ENCODE assay signal across 8 cellular contexts in the genomic region with DNA sequence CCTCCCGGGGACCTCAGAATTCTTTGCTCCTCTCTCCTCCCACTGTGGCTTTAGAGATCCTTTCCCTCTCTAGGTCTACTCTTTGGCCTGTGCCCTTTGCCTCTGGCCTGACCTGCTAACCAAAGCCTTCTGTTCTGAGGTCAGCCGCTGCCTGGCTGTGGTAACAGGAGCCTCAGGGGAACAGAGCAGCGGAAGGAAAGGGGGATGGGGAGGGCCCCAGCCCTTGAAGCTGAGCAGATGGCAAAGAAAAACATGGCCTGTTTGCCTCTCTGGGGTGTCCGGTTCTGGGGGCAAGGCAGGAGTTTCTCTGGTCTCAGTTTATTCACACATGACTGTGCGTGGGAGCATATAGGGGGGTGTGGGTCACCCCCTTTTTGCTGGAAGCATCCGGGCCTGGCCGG. TPM values are rescaled to one million over a fixed set of nuclear protein-coding genes. Genes with fewer than 3 reads are reported as not detected.
DNase-seq lines count a peak whose midpoint lies in the region; ATAC-seq and TF ChIP-seq lines count a peak whose summit lies in the region.

No MANE protein-coding gene starts in this region.

- no peaks in the 10 kb centered on the region for H3K36me3 Mint-ChIP-seq in activated T-cell treated with anti-CD3 and anti-CD28 coated beads, Interleukin-2, amount 50 U/mL, for 72 hours (ENCODE audit: insufficient read depth in 2 of 2)

- no peaks in the 10 kb centered on the region for H3K27me3 Mint-ChIP-seq in activated T-cell treated with anti-CD3 and anti-CD28 coated beads, Interleukin-2, amount 50 U/mL, for 72 hours (ENCODE audit: low read depth)

- H3K79me2 ChIP-seq in PC-3 (ENCODE audit: low read length) = no peaks in the 10 kb centered on the region

- H3K4me2 ChIP-seq in PC-3 (ENCODE audit: low read length) = no peak overlapping the region

- no peaks in the 10 kb centered on the region for H3K9me2 ChIP-seq in PC-3 (replicated peaks; ENCODE audit: low read length)

- H3K27me3 ChIP-seq in PC-3 (ENCODE audit: low read length) (no peaks in the 10 kb centered on the region), psoas muscle (ENCODE audit: insufficient read depth in 3 of 3, low read length in 2 of 3) (peaks cover 0 to 31% (median 2%) of the 10 kb centered on the region in 3 donors)

- H3F3A ChIP-seq in PC-3 (ENCODE audit: low read length, unreplicated experiment) = no peaks in the 10 kb centered on the region

- H3K27ac Mint-ChIP-seq in activated T-cell treated with anti-CD3 and anti-CD28 coated beads, Interleukin-2, amount 50 U/mL, for 72 hours = peak overlapping the region; percentile 82

- no peaks in the 10 kb centered on the region for H4K20me1 ChIP-seq in PC-3 (ENCODE audit: low read length)

- H3K4me3 ChIP-seq in GM12864 (ENCODE audit: low read depth, low read length) (no peak overlapping the region), mesodermal cell (ENCODE audit: extremely low read depth, insufficient read depth, low read length, poor library complexity, severe bottlenecking) (no peak overlapping the region), PC-3 (ENCODE audit: low read length) (no peak overlapping the region), psoas muscle (no peak overlapping the region)

- no peak overlapping the region for H2AFZ ChIP-seq in PC-3 (ENCODE audit: low read length)

- peak; percentile 39 for DNase-seq in GM12864 (ENCODE audit: low read depth)
- DNase-seq in KG1 (lab: John Stamatoyannopoulos, UW) = peak; percentile 37
- DNase-seq in activated T-cell treated with anti-CD3 and anti-CD28 coated beads, Interleukin-2, amount 50 U/mL, for 72 hours = peak; percentile 50 to 61
- no peak for DNase-seq in NCI-H128 (lab: John Stamatoyannopoulos, UW; ENCODE audit: unreplicated experiment)
- DNase-seq in PC-3 = no peak
- no peak for DNase-seq in psoas muscle

- peaks cover 16% of the 10 kb centered on the region for H3K4me1 Mint-ChIP-seq in activated T-cell treated with anti-CD3 and anti-CD28 coated beads, Interleukin-2, amount 50 U/mL, for 72 hours (ENCODE audit: low read depth)

- H3K27ac ChIP-seq in mesodermal cell (ENCODE audit: low read depth, low read length, severe bottlenecking) = peak overlapping the region; percentile 73
- H3K27ac ChIP-seq in PC-3 (ENCODE audit: low read length) = no peak overlapping the region
- no peak overlapping the region for H3K27ac ChIP-seq in psoas muscle

- POLR2A ChIA-PET in PC-3 (lab: Charles Lee; ENCODE audit: unreplicated experiment) = no interaction called here

- no peaks in the 10 kb centered on the region for H3K36me3 ChIP-seq in mesodermal cell (ENCODE audit: control insufficient read depth, insufficient read depth, low read length)
- H3K36me3 ChIP-seq in PC-3 (ENCODE audit: low read depth, low read length) = no peaks in the 10 kb centered on the region
- H3K36me3 ChIP-seq in psoas muscle (ENCODE audit: insufficient read depth in 1 of 2, low read depth in 1 of 2) = no peaks in the 10 kb centered on the region

- TF ChIP-seq CTCF in GM12864 (IDR thresholded peaks at IDR 0.05; ENCODE audit: low read depth, low read length, missing control alignments) (no peak), PC-3 (conservative IDR thresholded peaks at IDR 0.05; ENCODE audit: low read depth, low read length) (no peak), psoas muscle (IDR thresholded peaks at IDR 0.05) (no peak)

- CTCF ChIA-PET in PC-3 (lab: Charles Lee) = no interaction called here

- intact Hi-C loops in PC-3 (cut with micrococcal nuclease) = no loop called here
- intact Hi-C loops in psoas muscle (cut with DNase I) = no loop called here

- H3K4me3 Mint-ChIP-seq in activated T-cell treated with anti-CD3 and anti-CD28 coated beads, Interleukin-2, amount 50 U/mL, for 72 hours = peak overlapping the region; percentile 54 to 58

- H3K9me3 Mint-ChIP-seq in activated T-cell treated with anti-CD3 and anti-CD28 coated beads, Interleukin-2, amount 50 U/mL, for 72 hours = no peaks in the 10 kb centered on the region

- no peak overlapping the region for H3K9ac ChIP-seq in PC-3 (ENCODE audit: low read length)

- BruUV-seq in PC-3 (replicated peaks; lab: Mats Ljungman, UMichigan) = no TSS peak

- ATAC-seq in GM21528 (IDR thresholded peaks at IDR 0.05; ENCODE audit: low FRiP score, unreplicated experiment) = peak; percentile 80
- peak; percentile 87 to 91 for ATAC-seq in activated T-cell treated with anti-CD3 and anti-CD28 coated beads, Interleukin-2, amount 50 U/mL, for 72 hours (replicated peaks in 1 of 2)
- no peak for ATAC-seq in PC-3
- no peak for ATAC-seq in psoas muscle

- 44 to 56% methylated on average over 4 to 7 of the region's 7 CpGs for WGBS in mesodermal cell (ENCODE audit: insufficient coverage in 2 of 2), 2 experiments
- 40 to 46% (median 44%) methylated on average over 7 of the region's 7 CpGs for whole genome bisulfite sequencing in psoas muscle, 3 donors

- peaks cover 27% of the 10 kb centered on the region for H3K4me1 ChIP-seq in mesodermal cell (ENCODE audit: control insufficient read depth, insufficient read depth, low read length, poor library complexity, severe bottlenecking)
- H3K4me1 ChIP-seq in PC-3 (ENCODE audit: insufficient read depth, low read length) = no peaks in the 10 kb centered on the region
- H3K4me1 ChIP-seq in psoas muscle = peaks cover 6% of the 10 kb centered on the region

- H3K9me3 ChIP-seq in mesodermal cell (ENCODE audit: control insufficient read depth, low read length) = no peaks in the 10 kb centered on the region
- no peaks in the 10 kb centered on the region for H3K9me3 ChIP-seq in PC-3 (ENCODE audit: low read length)
- no peaks in the 10 kb centered on the region for H3K9me3 ChIP-seq in psoas muscle

RNA-seq across cellular contexts. Expression of a gene that starts 28.2 kb away (rescaled TPM):
- under 1 TPM in 1 of 2 donors, not detected in 1; 0.22 TPM for total RNA-seq in activated T-cell treated with anti-CD3 and anti-CD28 coated beads, Interleukin-2, amount 50 U/mL, for 72 hours
- 57.4 TPM for polyA plus RNA-seq in mesodermal cell (2013, experiment 1 of 2)
- 42.9 TPM for polyA plus RNA-seq in mesodermal cell (2013, experiment 2 of 2)
- total RNA-seq in PC-3 (2014; rRNA removed) (not detected in 2 replicates), psoas muscle (not detected)
- polyA plus RNA-seq in psoas muscle = under 1 TPM in 1 of 3 donors, not detected in 2; 0.03 TPM

Comparison
In these comparisons a context has a peak if more than half of its experiments do, and no peak if none do; other contexts are left out.
1. DNase-seq: peak in GM12864 (single experiment), KG1 (single experiment) and activated T-cell treated with anti-CD3 and anti-CD28 coated beads, Interleukin-2, amount 50 U/mL, for 72 hours (2 of 2); none in NCI-H128 (single experiment), PC-3 (single experiment) and psoas muscle (0 of 2).
2. ATAC-seq: peak in GM21528 (single experiment) and activated T-cell treated with anti-CD3 and anti-CD28 coated beads, Interleukin-2, amount 50 U/mL, for 72 hours (2 of 2); none in PC-3 (single experiment) and psoas muscle (0 of 4).